29 cellular contexts compared by ENCODE assay signal in the genomic region with DNA sequence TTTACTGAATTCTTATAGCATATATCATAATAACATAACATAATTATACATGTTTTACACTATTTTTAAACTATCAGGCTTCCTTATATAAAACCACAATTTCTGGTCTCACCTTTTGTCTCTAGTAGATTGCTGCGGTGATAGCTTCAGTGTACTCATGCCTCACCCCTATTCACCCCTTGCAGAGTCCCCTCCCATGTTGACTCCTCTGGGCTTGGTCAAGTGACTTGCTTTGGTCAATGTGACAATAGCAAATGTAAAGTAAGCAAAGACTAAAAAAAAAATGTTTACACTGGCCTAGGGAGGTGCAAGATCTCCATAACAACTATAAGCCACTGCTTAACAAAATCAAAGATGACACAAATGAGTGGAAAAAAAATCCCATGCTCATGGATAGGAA.
"Had no signal": no experiment of that assay in that cellular context is flagged by ENCODE, and none has a peak within 500 bp of the region (broad histone marks: within the 10 kb centered on the region; RNA-seq: fewer than 3 reads in every experiment).

No MANE protein-coding gene starts in this region.

- H3K4me1 ChIP-seq: neural progenitor cell, parathyroid adenoma, psoas muscle, right lobe of liver, sigmoid colon, suprapubic skin, testis, tibial artery, transverse colon, upper lobe of right lung, uterus had no signal

- H3K36me3 ChIP-seq: neural progenitor cell, ovary, right lobe of liver, sigmoid colon, suprapubic skin, tibial artery, transverse colon, upper lobe of right lung, uterus had no signal

- DNase-seq: natural killer cell; occipital lobe; ovary; posterior cingulate gyrus; psoas muscle; right cardiac atrium; right lobe of liver; sigmoid colon; small intestine; stimulated activated CD4-positive, alpha-beta T cell treated with anti-CD3 and anti-CD28 coated beads, Interleukin-15, amount 100 ng/mL, for 24 hours; stimulated activated CD4-positive, alpha-beta T cell treated with anti-CD3 and anti-CD28 coated beads, Interleukin-2, amount 100 ng/mL, for 24 hours; stimulated activated CD4-positive, alpha-beta T cell treated with anti-CD3 and anti-CD28 coated beads, Interleukin-2, amount 100 ng/mL, for 48 hours; stimulated activated CD4-positive, alpha-beta T cell treated with anti-CD3 and anti-CD28 coated beads, Interleukin-4, amount 100 ng/mL, for 24 hours; stimulated activated naive B cell treated with anti-CD40 and anti-IgM and Interleukin-4, amounts not matched to agents 10 μg/mL and 1 μg/mL and 100 μg/mL, for 72 hours; stimulated activated naive CD4-positive, alpha-beta T cell treated with Interleukin-2 at 50 U/mL for 16 hours; substantia nigra; testis; tibial artery; transverse colon; upper lobe of right lung; uterus had no signal

- H3K4me3 Mint-ChIP-seq: natural killer cell; nephron; neural progenitor cell; stimulated activated effector memory CD8-positive, alpha-beta T cell treated with anti-CD3 and anti-CD28 coated beads, Interleukin-12 subunit alpha, Interleukin-12 subunit beta, amount 100 ng/mL, for 72 hours; stimulated activated naive B cell treated with anti-CD40 and anti-IgM and Interleukin-4, amounts not matched to agents 10 μg/mL and 1 μg/mL and 100 μg/mL, for 72 hours; stimulated activated naive CD8-positive, alpha-beta T cell treated with anti-CD3 and anti-CD28 coated beads, Interleukin-15, Interleukin-2, amounts not matched to agents 100 ng/mL and 50 ng/mL, for 24 hours; type B pancreatic cell had no signal

- H3K27ac Mint-ChIP-seq: natural killer cell; nephron; neural progenitor cell; progenitor cell of endocrine pancreas; stimulated activated effector memory CD8-positive, alpha-beta T cell treated with anti-CD3 and anti-CD28 coated beads, Interleukin-12 subunit alpha, Interleukin-12 subunit beta, amount 100 ng/mL, for 72 hours; stimulated activated naive B cell treated with anti-CD40 and anti-IgM and Interleukin-4, amounts not matched to agents 10 μg/mL and 1 μg/mL and 100 μg/mL, for 72 hours; stimulated activated naive CD8-positive, alpha-beta T cell treated with anti-CD3 and anti-CD28 coated beads, Interleukin-15, Interleukin-2, amounts not matched to agents 100 ng/mL and 50 ng/mL, for 24 hours; type B pancreatic cell had no signal

- H3K4me1 Mint-ChIP-seq: natural killer cell; nephron; neural progenitor cell; stimulated activated effector memory CD8-positive, alpha-beta T cell treated with anti-CD3 and anti-CD28 coated beads, Interleukin-12 subunit alpha, Interleukin-12 subunit beta, amount 100 ng/mL, for 72 hours; stimulated activated naive B cell treated with anti-CD40 and anti-IgM and Interleukin-4, amounts not matched to agents 10 μg/mL and 1 μg/mL and 100 μg/mL, for 72 hours had no signal

- H3K9me3 ChIP-seq: ovary, psoas muscle, right lobe of liver, sigmoid colon, suprapubic skin, testis, tibial artery, transverse colon, upper lobe of right lung, uterus had no signal

- H3K27me3 Mint-ChIP-seq: progenitor cell of endocrine pancreas; stimulated activated naive B cell treated with anti-CD40 and anti-IgM and Interleukin-4, amounts not matched to agents 10 μg/mL and 1 μg/mL and 100 μg/mL, for 72 hours; stimulated activated naive CD8-positive, alpha-beta T cell treated with anti-CD3 and anti-CD28 coated beads, Interleukin-15, Interleukin-2, amounts not matched to agents 100 ng/mL and 50 ng/mL, for 24 hours; type B pancreatic cell had no signal

- ATAC-seq: natural killer cell; psoas muscle; right cardiac atrium; right lobe of liver; stimulated activated effector memory CD8-positive, alpha-beta T cell treated with anti-CD3 and anti-CD28 coated beads, Interleukin-12 subunit alpha, Interleukin-12 subunit beta, amount 100 ng/mL, for 72 hours; stimulated activated naive B cell treated with anti-CD40 and anti-IgM and Interleukin-4, amounts not matched to agents 10 μg/mL and 1 μg/mL and 100 μg/mL, for 72 hours; upper lobe of right lung had no signal

- H3K4me3 ChIP-seq: neural progenitor cell, ovary, psoas muscle, right lobe of liver, sigmoid colon, suprapubic skin, testis, tibial artery, transverse colon, upper lobe of right lung, uterus had no signal
